8 cellular contexts compared by ENCODE assay signal in the genomic region with DNA sequence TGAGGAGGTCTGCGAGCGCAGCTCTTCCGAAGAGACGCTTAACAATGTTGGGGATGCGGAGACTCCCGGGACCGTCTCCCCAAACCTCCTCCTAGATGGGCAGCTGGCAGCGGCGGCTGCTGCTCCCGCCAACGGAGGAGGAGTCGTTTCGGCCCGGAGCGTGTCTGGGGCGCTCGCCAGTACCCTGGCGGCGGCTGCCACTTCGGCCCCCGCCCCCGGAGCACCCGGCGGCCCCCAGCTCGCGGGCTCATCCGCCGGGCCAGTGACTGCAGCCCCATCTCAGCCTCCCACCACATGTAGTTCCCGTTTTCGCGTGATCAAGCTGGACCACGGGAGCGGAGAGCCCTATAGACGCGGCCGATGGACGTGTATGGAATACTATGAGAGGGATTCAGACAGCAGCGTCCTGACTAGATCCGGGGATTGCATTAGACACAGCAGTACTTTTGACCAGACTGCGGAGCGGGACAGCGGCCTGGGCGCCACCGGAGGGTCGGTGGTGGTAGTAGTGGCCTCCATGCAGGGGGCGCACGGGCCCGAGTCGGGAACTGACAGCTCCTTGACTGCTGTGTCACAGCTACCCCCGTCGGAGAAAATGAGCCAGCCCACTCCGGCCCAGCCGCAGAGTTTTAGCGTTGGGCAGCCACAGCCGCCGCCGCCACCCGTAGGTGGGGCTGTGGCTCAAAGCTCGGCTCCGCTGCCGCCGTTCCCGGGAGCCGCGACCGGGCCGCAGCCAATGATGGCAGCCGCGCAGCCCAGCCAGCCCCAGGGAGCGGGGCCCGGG. TPM values are rescaled to one million over a fixed set of nuclear protein-coding genes. Genes with fewer than 3 reads are reported as not detected.
DNase-seq lines count a peak whose midpoint lies in the region; ATAC-seq lines count a peak whose summit lies in the region.

No MANE protein-coding gene starts in this region.

- H3K36me3 ChIP-seq in Karpas-422 (ENCODE audit: insufficient read depth, low read length) = peaks cover 25% of the 10 kb centered on the region; the same call in 1 of the 2 replicates

- ATAC-seq in GM21576 (IDR thresholded peaks at IDR 0.05; ENCODE audit: unreplicated experiment) (peak; percentile 33), T-cell (replicated peaks in 1 of 4) (peak; percentile 1 to 9 (median 6)), GM18519 (IDR thresholded peaks at IDR 0.05; ENCODE audit: low FRiP score, unreplicated experiment) (no peak)

- H3K9me3 ChIP-seq in Karpas-422 (ENCODE audit: low read length) = no peaks in the 10 kb centered on the region

- peak overlapping the region; percentile 98 for H3K4me2 ChIP-seq in Karpas-422 (ENCODE audit: low read depth, low read length, poor library complexity, severe bottlenecking)

- peaks cover 45 to 56% (median 48%) of the 10 kb centered on the region in 3 donors for H3K4me1 Mint-ChIP-seq in T-cell

- H3K4me3 ChIP-seq in Karpas-422 (ENCODE audit: low read length) = peak overlapping the region; percentile 93

- no peaks in the 10 kb centered on the region for H3K27me3 Mint-ChIP-seq in T-cell

- H2AFZ ChIP-seq in Karpas-422 (ENCODE audit: low read length) = no peak overlapping the region

- CTCF ChIA-PET in T-cell (lab: Charles Lee) = interaction anchor here (0.6 to 5.9 kb wide), 15 partner anchors 9 to 1280 kb away, joined by 3 to 39 read pairs (median 3); partner anchors contain the start of gene HPS3 (in 1 of the 2)

- H3K4me1 ChIP-seq in Karpas-422 (ENCODE audit: low read length) = peaks cover 33% of the 10 kb centered on the region

- H3K4me3 Mint-ChIP-seq in T-cell = peak overlapping the region; percentile 87 to 95 (median 92)

- peak; percentile 81 for DNase-seq in Daoy (ENCODE audit: low read depth)
- DNase-seq in Karpas-422 = peak; percentile 86
- peak in 32 of 34 experiments; percentile 11 to 70 (median 42) for DNase-seq in T-cell
- DNase-seq in hepatic stellate cell (ENCODE audit: low spot score) = peak; percentile 47
- DNase-seq in retina = peak; percentile 91

- peaks cover 53% of the 10 kb centered on the region for H4K20me1 ChIP-seq in Karpas-422 (ENCODE audit: insufficient read depth, low read depth, low read length)

- peaks cover 17% of the 10 kb centered on the region for H3K36me3 Mint-ChIP-seq in T-cell

- POLR2A ChIA-PET in T-cell (lab: Charles Lee) = interaction anchor here (0.5 to 2.6 kb wide), 11 partner anchors 12 to 353 kb away, joined by 3 to 14 read pairs (median 6); partner anchors contain the start of genes SERP1 (in 1 of the 2) and SIAH2 (in 1 of the 2)

- no peaks in the 10 kb centered on the region for H3K9me3 Mint-ChIP-seq in T-cell

- H3K79me2 ChIP-seq in Karpas-422 (ENCODE audit: low read length) = peaks cover 57% of the 10 kb centered on the region

- peak overlapping the region; percentile 85 for H3K9ac ChIP-seq in Karpas-422 (ENCODE audit: low read length)

- H3K27ac ChIP-seq in Karpas-422 (ENCODE audit: low read length) (peak overlapping the region; percentile 93), angular gyrus (ENCODE audit: low read depth, low read length) (peak overlapping the region; percentile 98)

- peak overlapping the region; percentile 95 for H3K27ac Mint-ChIP-seq in T-cell

- H3K27me3 ChIP-seq in Karpas-422 (ENCODE audit: low read length) = no peaks in the 10 kb centered on the region

- H3K9me2 ChIP-seq in Karpas-422 (replicated peaks; ENCODE audit: insufficient read depth, low read length) = no peaks in the 10 kb centered on the region

RNA-seq across cellular contexts. Expression of gene TSC22D2, which starts 1.6 kb away (rescaled TPM):
- 3.2 and 9.1 TPM in 2 replicates for total RNA-seq in Daoy (2014; rRNA removed; shearing (Covaris generic))
- 8.7 and 44.4 TPM in 2 replicates for total RNA-seq in Karpas-422 (2014; rRNA removed; shearing (Covaris generic); ENCODE audit: low replicate concordance)
- total RNA-seq in T-cell = 10 to 100 TPM; 21.2 to 55.0 (median 23.3) TPM
